In the genomic region with DNA sequence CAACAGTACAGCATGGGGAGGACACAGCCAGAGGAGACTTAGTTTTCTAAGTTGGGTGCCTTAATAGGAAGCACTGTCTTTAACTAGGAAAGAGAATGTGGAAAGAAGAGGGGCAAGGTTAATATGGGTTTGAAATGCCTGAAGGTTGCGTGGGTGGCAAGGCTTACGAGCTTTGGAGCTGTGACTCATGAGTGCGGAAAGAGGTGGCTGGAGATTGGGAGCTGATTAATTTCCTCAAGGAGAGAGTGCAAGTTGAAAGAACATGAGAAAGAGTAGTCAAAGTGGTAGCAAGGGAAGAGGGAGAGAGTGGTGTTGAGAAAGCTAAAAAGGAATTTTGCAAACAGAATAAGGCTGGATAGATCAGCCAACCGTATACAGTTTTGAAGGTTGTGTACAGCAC, we compare ENCODE assay signal across 14 cellular contexts.
DNase-seq lines count a peak whose midpoint lies in the region; ATAC-seq, FAIRE-seq and TF ChIP-seq lines count a peak whose summit lies in the region.
"Had no signal": no experiment of that assay in that cellular context is flagged by ENCODE, and none has a peak within 500 bp of the region (broad histone marks: within the 10 kb centered on the region; RNA-seq: fewer than 3 reads in every experiment).

No MANE protein-coding gene starts in this region.

- DNase-seq in AG10803 (ENCODE audit: low read depth) (peak; percentile 74), HTR-8/SVneo (ENCODE audit: insufficient read length, low spot score) (peak; percentile 59), caudate nucleus (lab: John Stamatoyannopoulos, UW) (peak in 34 of 61 donors; percentile 1 to 82 (median 15)), kidney epithelial cell (ENCODE audit: low read depth) (peak; percentile 35), NCI-H82 (lab: John Stamatoyannopoulos, UW) (no peak), cerebellum (ENCODE audit: low spot score) (no peak)
- DNase-seq in CD4-positive, alpha-beta T cell: no peak
- DNase-seq: activated CD4-positive, alpha-beta T cell treated with anti-CD3 and anti-CD28 coated beads, Interleukin-2, amount 10 ng/mL, durations not matched to agents 24 days and 14 days had no signal

- intact Hi-C loops in CD4-positive, alpha-beta T cell (cut with DNase I, micrococcal nuclease): no loop called here

- CTCF ChIA-PET in CD4-positive, alpha-beta T cell (lab: Charles Lee): no interaction called here

- no peak for ATAC-seq in HG02885 (IDR thresholded peaks at IDR 0.05; ENCODE audit: poor library complexity, unreplicated experiment)
- no peak for ATAC-seq in CD4-positive, alpha-beta T cell (ENCODE audit: poor library complexity)

- H3K36me3 ChIP-seq in kidney epithelial cell (ENCODE audit: control insufficient read depth, insufficient read depth, low read length): no peaks in the 10 kb centered on the region
- H3K36me3 ChIP-seq: cardiac muscle cell, right atrium auricular region had no signal

- peak; percentile 80 for FAIRE-seq in HTR-8/SVneo (lab: Jason Lieb, UNC)

- no peaks in the 10 kb centered on the region for H3K9me3 ChIP-seq in CD4-positive, alpha-beta T cell (ENCODE audit: control insufficient read depth, low read length)
- H3K9me3 ChIP-seq: right atrium auricular region had no signal

- H3K27me3 ChIP-seq in kidney epithelial cell (ENCODE audit: control insufficient read depth, insufficient read depth, low read length): peaks cover 4% of the 10 kb centered on the region
- H3K27me3 ChIP-seq in CD4-positive, alpha-beta T cell (ENCODE audit: control insufficient read depth, insufficient read depth, low read length): peaks cover 7% of the 10 kb centered on the region
- H3K27me3 ChIP-seq: cardiac muscle cell, right atrium auricular region had no signal

- H3K4me3 ChIP-seq in AG10803 (ENCODE audit: low read length): no peak overlapping the region
- H3K4me3 ChIP-seq in kidney epithelial cell (ENCODE audit: low read depth, low read length): no peak overlapping the region
- H3K4me3 ChIP-seq: cardiac muscle cell, right atrium auricular region had no signal

- no peak for TF ChIP-seq CTCF in AG10803 (conservative IDR thresholded peaks at IDR 0.05; ENCODE audit: low read length)
- TF ChIP-seq CTCF in kidney epithelial cell (IDR thresholded peaks at IDR 0.05; ENCODE audit: insufficient read depth, low read length, poor library complexity, severe bottlenecking): no peak
- no peak for TF ChIP-seq CTCF in CD4-positive, alpha-beta T cell (IDR thresholded peaks at IDR 0.05)

- no peak overlapping the region for H3K27ac ChIP-seq in caudate nucleus (ENCODE audit: low read depth, low read length)
- H3K27ac ChIP-seq in CD4-positive, alpha-beta T cell (ENCODE audit: low read depth, low read length): no peak overlapping the region
- H3K27ac ChIP-seq: C4-2B, cardiac muscle cell, right atrium auricular region had no signal

- H3K4me1 Mint-ChIP-seq in CD4-positive, alpha-beta T cell (ENCODE audit: low read depth): no peaks in the 10 kb centered on the region
- H3K4me1 Mint-ChIP-seq: activated CD4-positive, alpha-beta T cell treated with anti-CD3 and anti-CD28 coated beads, Interleukin-2, amount 10 ng/mL, durations not matched to agents 24 days and 14 days had no signal

- H3K36me3 Mint-ChIP-seq in CD4-positive, alpha-beta T cell (ENCODE audit: low read depth): no peaks in the 10 kb centered on the region

- no peaks in the 10 kb centered on the region for H3K9me3 Mint-ChIP-seq in CD4-positive, alpha-beta T cell
- H3K9me3 Mint-ChIP-seq: activated CD4-positive, alpha-beta T cell treated with anti-CD3 and anti-CD28 coated beads, Interleukin-2, amount 10 ng/mL, durations not matched to agents 24 days and 14 days; stimulated activated naive CD8-positive, alpha-beta T cell treated with anti-CD3 and anti-CD28 coated beads, Interleukin-15, Interleukin-2, amounts not matched to agents 100 ng/mL and 50 ng/mL, for 24 hours; T-helper 1 cell treated with Interleukin-12 subunit alpha and Interleukin-12 subunit beta and Interleukin-4 antibody, amounts not matched to agents 30 μg/mL and 1 μg/mL, for 36 hours had no signal

- H3K27ac Mint-ChIP-seq in CD4-positive, alpha-beta T cell: no peak overlapping the region
- H3K27ac Mint-ChIP-seq: activated CD4-positive, alpha-beta T cell treated with anti-CD3 and anti-CD28 coated beads, Interleukin-2, amount 10 ng/mL, durations not matched to agents 24 days and 14 days; stimulated activated naive CD8-positive, alpha-beta T cell treated with anti-CD3 and anti-CD28 coated beads, Interleukin-15, Interleukin-2, amounts not matched to agents 100 ng/mL and 50 ng/mL, for 24 hours; T-helper 1 cell treated with Interleukin-12 subunit alpha and Interleukin-12 subunit beta and Interleukin-4 antibody, amounts not matched to agents 30 μg/mL and 1 μg/mL, for 36 hours had no signal

- no peak overlapping the region for H3K4me3 Mint-ChIP-seq in CD4-positive, alpha-beta T cell
- H3K4me3 Mint-ChIP-seq: activated CD4-positive, alpha-beta T cell treated with anti-CD3 and anti-CD28 coated beads, Interleukin-2, amount 10 ng/mL, durations not matched to agents 24 days and 14 days; stimulated activated naive CD8-positive, alpha-beta T cell treated with anti-CD3 and anti-CD28 coated beads, Interleukin-15, Interleukin-2, amounts not matched to agents 100 ng/mL and 50 ng/mL, for 24 hours; T-helper 1 cell treated with Interleukin-12 subunit alpha and Interleukin-12 subunit beta and Interleukin-4 antibody, amounts not matched to agents 30 μg/mL and 1 μg/mL, for 36 hours had no signal

- peaks cover 29% of the 10 kb centered on the region for H3K27me3 Mint-ChIP-seq in CD4-positive, alpha-beta T cell

- POLR2A ChIA-PET in CD4-positive, alpha-beta T cell (lab: Charles Lee): no interaction called here

Comparison
In these comparisons a context has a peak if more than half of its experiments do, and no peak if none do; other contexts are left out.
1. DNase-seq: peak in AG10803 (single experiment), HTR-8/SVneo (single experiment), caudate nucleus (34 of 61) and kidney epithelial cell (single experiment); none in NCI-H82 (single experiment), cerebellum (single experiment) and CD4-positive, alpha-beta T cell (0 of 10).